1 cellular context compared by ENCODE assay signal in genomic region chr5:60177596-60177995, GRCh38.
TF ChIP-seq lines count a peak whose summit lies in the region.

No MANE protein-coding gene starts in this region.

TF ChIP-seq in SK-N-SH treated with all-trans-retinoic acid at 6 μM for 48 hours, 23 proteins besides CTCF, POLR2A, EP300 and RAD21 (continued from another document):
- TF ChIP-seq TSHZ2 (CRISPR knock-in tag; IDR thresholded peaks at IDR 0.05) = no peak
